In the genomic region with DNA sequence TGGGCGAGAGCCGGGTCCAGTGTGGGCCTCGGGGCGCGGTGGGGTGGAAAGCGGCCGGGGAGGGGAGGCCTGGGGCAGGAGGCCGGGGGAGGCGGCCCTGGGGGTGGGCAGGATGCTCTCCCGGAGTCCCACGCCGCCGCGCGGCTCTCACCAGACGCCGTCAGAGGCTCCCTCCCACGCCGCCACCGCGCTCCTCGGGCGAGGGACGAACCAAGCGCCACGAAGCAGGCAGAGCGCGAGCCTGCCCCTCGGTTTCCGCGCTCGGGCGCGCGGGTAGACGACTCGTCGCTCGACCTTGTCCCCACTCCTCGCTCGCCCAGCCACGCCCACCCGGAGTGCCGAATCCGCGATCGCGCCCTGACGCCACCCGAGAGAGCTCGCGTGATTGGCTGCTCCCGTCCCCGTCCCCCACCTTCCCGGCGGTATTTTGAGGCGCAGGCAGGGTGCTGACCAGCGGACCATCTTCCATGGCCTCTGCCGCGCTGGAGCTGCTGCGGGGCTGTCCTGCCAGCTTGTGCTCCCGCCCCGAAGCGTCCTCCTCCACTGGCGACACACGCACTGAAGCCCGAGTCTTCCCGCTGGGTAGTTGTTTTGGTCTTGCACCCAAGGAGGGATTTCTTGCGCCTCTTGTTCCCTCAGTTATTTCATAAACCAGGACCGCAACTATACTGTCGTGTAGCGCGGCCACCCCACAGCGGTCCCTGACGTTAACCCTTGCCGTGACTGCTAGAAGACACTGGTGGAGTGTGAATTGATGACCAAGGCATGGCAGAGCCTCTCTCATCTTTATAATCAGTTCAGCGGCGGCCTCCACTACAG, we compare ENCODE assay signal across 9 cellular contexts. TPM values are rescaled to one million over a fixed set of nuclear protein-coding genes. Genes with fewer than 3 reads are reported as not detected.
DNase-seq lines count a peak whose midpoint lies in the region; ATAC-seq and TF ChIP-seq lines count a peak whose summit lies in the region.
"Had no signal": no experiment of that assay in that cellular context is flagged by ENCODE, and none has a peak within 500 bp of the region (broad histone marks: within the 10 kb centered on the region; RNA-seq: fewer than 3 reads in every experiment).

A gene with protein sequence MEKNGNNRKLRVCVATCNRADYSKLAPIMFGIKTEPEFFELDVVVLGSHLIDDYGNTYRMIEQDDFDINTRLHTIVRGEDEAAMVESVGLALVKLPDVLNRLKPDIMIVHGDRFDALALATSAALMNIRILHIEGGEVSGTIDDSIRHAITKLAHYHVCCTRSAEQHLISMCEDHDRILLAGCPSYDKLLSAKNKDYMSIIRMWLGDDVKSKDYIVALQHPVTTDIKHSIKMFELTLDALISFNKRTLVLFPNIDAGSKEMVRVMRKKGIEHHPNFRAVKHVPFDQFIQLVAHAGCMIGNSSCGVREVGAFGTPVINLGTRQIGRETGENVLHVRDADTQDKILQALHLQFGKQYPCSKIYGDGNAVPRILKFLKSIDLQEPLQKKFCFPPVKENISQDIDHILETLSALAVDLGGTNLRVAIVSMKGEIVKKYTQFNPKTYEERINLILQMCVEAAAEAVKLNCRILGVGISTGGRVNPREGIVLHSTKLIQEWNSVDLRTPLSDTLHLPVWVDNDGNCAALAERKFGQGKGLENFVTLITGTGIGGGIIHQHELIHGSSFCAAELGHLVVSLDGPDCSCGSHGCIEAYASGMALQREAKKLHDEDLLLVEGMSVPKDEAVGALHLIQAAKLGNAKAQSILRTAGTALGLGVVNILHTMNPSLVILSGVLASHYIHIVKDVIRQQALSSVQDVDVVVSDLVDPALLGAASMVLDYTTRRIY (minus strand): TSS at position 279 of the 819 bp plus-strand sequence. CDS start 9,093 bp downstream, outside the sequence.

- H3K4me1 Mint-ChIP-seq in central memory CD8-positive, alpha-beta T cell = peaks cover 8% of the 10 kb centered on the region

- H3K9me3 ChIP-seq in spleen = no peaks in the 10 kb centered on the region

- H3K9me3 Mint-ChIP-seq in central memory CD8-positive, alpha-beta T cell = no peaks in the 10 kb centered on the region

- peak in 1 of 11 experiments; percentile 12 for TF ChIP-seq CTCF in spleen (IDR thresholded peaks at IDR 0.05 in 8 of 11, conservative IDR thresholded peaks at IDR 0.05 in 3 of 11)

- H3K27ac Mint-ChIP-seq in central memory CD8-positive, alpha-beta T cell (ENCODE audit: low read depth) = peak within 1 kb of the TSS; percentile 92

- H3K4me3 Mint-ChIP-seq in central memory CD8-positive, alpha-beta T cell = peak within 1 kb of the TSS; percentile 98

- peak; percentile 64 for DNase-seq in 8988T
- DNase-seq in NCI-H226 = peak; percentile 85
- DNase-seq in central memory CD8-positive, alpha-beta T cell (ENCODE audit: low spot score in 2 of 2) = peak; percentile 96
- peak; percentile 94 for DNase-seq in inferior parietal cortex (ENCODE audit: extremely low spot score)
- peak; percentile 100 for DNase-seq in spleen

- TF ChIP-seq POLR2A in spleen (IDR thresholded peaks at IDR 0.05) = peak; percentile 57 to 77 (median 67)

- peak within 1 kb of the TSS; percentile 74 to 97 (median 88) for H3K4me3 ChIP-seq in spleen

- intact Hi-C loops in spleen (cut with DNase I; ENCODE audit: low total_unique reads) = no loop called here

- ATAC-seq in GM18861 (IDR thresholded peaks at IDR 0.05; ENCODE audit: unreplicated experiment) (peak; percentile 84), HG03095 (IDR thresholded peaks at IDR 0.05; ENCODE audit: unreplicated experiment) (peak; percentile 90)
- peak; percentile 88 to 91 for ATAC-seq in activated CD4-positive, CD25-positive, alpha-beta regulatory T cell treated with anti-CD3 and anti-CD28 coated beads, Interleukin-2, amount 50 U/mL, for 24 hours
- ATAC-seq in central memory CD8-positive, alpha-beta T cell (replicated peaks; ENCODE audit: extremely low read depth, poor library complexity, severe bottlenecking) = peak; percentile 91

- H3K27me3 Mint-ChIP-seq in central memory CD8-positive, alpha-beta T cell = no peaks in the 10 kb centered on the region

- no peaks in the 10 kb centered on the region for H3K27me3 ChIP-seq in spleen (replicated peaks in 1 of 7)

- peak within 1 kb of the TSS; percentile 94 to 99 (median 98) for H3K27ac ChIP-seq in spleen
- H3K27ac ChIP-seq: C4-2B had no signal

- H3K4me1 ChIP-seq in spleen = peaks cover 0 to 29% (median 18%) of the 10 kb centered on the region in 6 donors

- H3K36me3 Mint-ChIP-seq in central memory CD8-positive, alpha-beta T cell (ENCODE audit: insufficient read depth) = peaks cover 14% of the 10 kb centered on the region

- H3K36me3 ChIP-seq in spleen = no peaks in the 10 kb centered on the region

- 1 to 3% (median 2%) methylated on average over 47 to 78 of the region's 78 CpGs for WGBS in spleen, 5 donors

RNA-seq across cellular contexts. Expression of the gene that starts here (rescaled TPM):
- total RNA-seq in spleen = 10 to 100 TPM; 11.9 to 24.6 (median 16.7) TPM
- 1 to 10 TPM; 3.6 to 6.9 (median 4.2) TPM for polyA plus RNA-seq in spleen

Comparison
In these comparisons a context has a peak if more than half of its experiments do, and no peak if none do; other contexts are left out.
1. Peak in every context shown above with its lines: DNase-seq, ATAC-seq, H3K4me3 ChIP-seq and H3K27ac ChIP-seq.